37 cellular contexts compared by ENCODE assay signal in the genomic region with DNA sequence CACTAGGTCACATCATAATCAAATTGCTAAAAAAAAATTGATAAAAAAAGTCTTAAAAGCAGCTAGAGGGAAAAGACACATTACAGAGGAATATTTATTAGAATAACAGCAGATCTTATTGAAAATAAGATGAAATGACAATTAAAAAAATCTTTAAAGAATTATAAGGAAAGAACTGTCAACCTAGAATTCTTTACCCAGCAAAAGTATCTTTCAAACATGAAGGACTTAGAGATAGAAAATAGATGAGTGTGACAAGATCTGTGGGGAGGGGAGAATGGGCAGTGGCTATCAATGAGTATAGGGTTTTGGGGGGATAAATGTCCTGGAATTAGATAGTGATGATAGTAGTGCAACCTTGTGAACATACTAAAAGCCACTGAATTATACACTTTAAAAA.
"Had no signal": no experiment of that assay in that cellular context is flagged by ENCODE, and none has a peak within 500 bp of the region (broad histone marks: within the 10 kb centered on the region; RNA-seq: fewer than 3 reads in every experiment).

No MANE protein-coding gene starts in this region.

- FAIRE-seq: astrocyte had no signal

- H3K27me3 Mint-ChIP-seq: activated CD4-positive, alpha-beta T cell treated with anti-CD3 and anti-CD28 coated beads, Interleukin-2, amount 10 ng/mL, durations not matched to agents 7 days and 5 days; activated CD8-positive, alpha-beta memory T cell treated with anti-CD3 and anti-CD28 coated beads, Interleukin-2, amount 10 ng/mL, durations not matched to agents 7 days and 5 days; activated naive CD4-positive, alpha-beta T cell treated with anti-CD3 and anti-CD28 coated beads, Interleukin-2, amount 50 U/mL, for 24 hours; activated naive CD8-positive, alpha-beta T cell; activated naive CD8-positive, alpha-beta T cell treated with anti-CD3 and anti-CD28 coated beads, Interleukin-2, amount 10 ng/mL, durations not matched to agents 7 days and 5 days; activated naive CD8-positive, alpha-beta T cell treated with anti-CD3 and anti-CD28 coated beads, Interleukin-2, amount 50 U/mL, for 24 hours had no signal

- H3K4me1 Mint-ChIP-seq: activated CD4-positive, alpha-beta memory T cell treated with anti-CD3 and anti-CD28 coated beads, Interleukin-2, amount 10 ng/mL, durations not matched to agents 7 days and 5 days; activated CD4-positive, alpha-beta T cell treated with anti-CD3 and anti-CD28 coated beads for 36 hours; activated CD4-positive, alpha-beta T cell treated with anti-CD3 and anti-CD28 coated beads, Interleukin-2, amount 10 ng/mL, durations not matched to agents 7 days and 5 days; activated CD8-positive, alpha-beta memory T cell treated with anti-CD3 and anti-CD28 coated beads, Interleukin-2, amount 10 ng/mL, durations not matched to agents 7 days and 5 days; activated naive CD4-positive, alpha-beta T cell treated with anti-CD3 and anti-CD28 coated beads, Interleukin-2, amount 10 ng/mL, durations not matched to agents 7 days and 5 days; activated naive CD4-positive, alpha-beta T cell treated with anti-CD3 and anti-CD28 coated beads, Interleukin-2, amount 50 U/mL, for 24 hours; activated naive CD8-positive, alpha-beta T cell treated with anti-CD3 and anti-CD28 coated beads, Interleukin-2, amount 10 ng/mL, durations not matched to agents 7 days and 5 days; activated naive CD8-positive, alpha-beta T cell treated with anti-CD3 and anti-CD28 coated beads, Interleukin-2, amount 50 U/mL, for 24 hours; WTC11 had no signal

- H3K36me3 Mint-ChIP-seq: activated naive CD4-positive, alpha-beta T cell treated with anti-CD3 and anti-CD28 coated beads, Interleukin-2, amount 10 ng/mL, durations not matched to agents 7 days and 5 days had no signal

- DNase-seq: activated CD4-positive, alpha-beta memory T cell treated with anti-CD3 and anti-CD28 coated beads, Interleukin-2, amount 10 ng/mL, durations not matched to agents 7 days and 5 days; activated CD4-positive, alpha-beta T cell treated with anti-CD3 and anti-CD28 coated beads for 1 hour; activated CD4-positive, alpha-beta T cell treated with anti-CD3 and anti-CD28 coated beads for 36 hours; activated CD4-positive, alpha-beta T cell treated with anti-CD3 and anti-CD28 coated beads for 48 hours; activated CD4-positive, alpha-beta T cell treated with anti-CD3 and anti-CD28 coated beads, Interleukin-2, amount 10 ng/mL, durations not matched to agents 7 days and 5 days; activated CD4-positive, alpha-beta T cell treated with anti-CD3 and anti-CD28 coated beads, Interleukin-2, amount 50 U/mL, for 48 hours; activated CD4-positive, CD25-positive, alpha-beta regulatory T cell; activated CD8-positive, alpha-beta memory T cell treated with anti-CD3 and anti-CD28 coated beads for 24 hours; activated CD8-positive, alpha-beta memory T cell treated with anti-CD3 and anti-CD28 coated beads, Interleukin-2, amount 10 ng/mL, durations not matched to agents 7 days and 5 days; activated CD8-positive, alpha-beta memory T cell treated with anti-CD3 and anti-CD28 coated beads, Interleukin-2, amount 50 U/mL, for 48 hours; activated CD8-positive, alpha-beta T cell treated with anti-CD3 and anti-CD28 coated beads, Interleukin-2, amount 10 ng/mL, durations not matched to agents 7 days and 5 days; activated effector memory CD4-positive, alpha-beta T cell treated with Interleukin-2 at 50 U/mL for 16 hours; activated gamma-delta T cell; activated naive CD4-positive, alpha-beta T cell treated with anti-CD3 and anti-CD28 coated beads, Interleukin-2, amount 10 ng/mL, durations not matched to agents 7 days and 5 days; activated naive CD4-positive, alpha-beta T cell treated with Interleukin-2 at 50 U/mL for 16 hours; activated naive CD8-positive, alpha-beta T cell treated with anti-CD3 and anti-CD28 coated beads, Interleukin-2, amount 10 ng/mL, durations not matched to agents 7 days and 5 days; activated naive CD8-positive, alpha-beta T cell treated with anti-CD3 and anti-CD28 coated beads, Interleukin-2, amount 50 U/mL, for 24 hours; activated T-cell treated with anti-CD3 and anti-CD28 coated beads, Interleukin-2, amount 50 U/mL, for 24 hours; activated T-cell treated with anti-CD3 and anti-CD28 coated beads, Interleukin-2, amount 50 U/mL, for 48 hours; amygdala; anterior cingulate cortex; body of pancreas; brain microvascular endothelial cell; central memory CD4-positive, alpha-beta T cell; T-helper 1 cell; T-helper 2 cell; T-helper 9 cell; WERI-Rb-1 had no signal

- H3K9me3 ChIP-seq: body of pancreas had no signal

- H3K27ac ChIP-seq: brain microvascular endothelial cell, breast epithelium, WERI-Rb-1 had no signal

- H3K27me3 ChIP-seq: body of pancreas, brain microvascular endothelial cell, breast epithelium had no signal

- H3K4me1 ChIP-seq: breast epithelium had no signal

- H3K4me3 ChIP-seq: body of pancreas, breast epithelium had no signal

- H3K27ac Mint-ChIP-seq: activated CD4-positive, alpha-beta memory T cell treated with anti-CD3 and anti-CD28 coated beads, Interleukin-2, amount 10 ng/mL, durations not matched to agents 7 days and 5 days; activated CD4-positive, alpha-beta T cell treated with anti-CD3 and anti-CD28 coated beads for 36 hours; activated CD4-positive, alpha-beta T cell treated with anti-CD3 and anti-CD28 coated beads, Interleukin-2, amount 10 ng/mL, durations not matched to agents 7 days and 5 days; activated CD8-positive, alpha-beta memory T cell treated with anti-CD3 and anti-CD28 coated beads, Interleukin-2, amount 10 ng/mL, durations not matched to agents 7 days and 5 days; activated CD8-positive, alpha-beta T cell treated with anti-CD3 and anti-CD28 coated beads, Interleukin-2, amount 10 ng/mL, durations not matched to agents 7 days and 5 days; activated naive CD4-positive, alpha-beta T cell treated with anti-CD3 and anti-CD28 coated beads, Interleukin-2, amount 10 ng/mL, durations not matched to agents 7 days and 5 days; activated naive CD4-positive, alpha-beta T cell treated with anti-CD3 and anti-CD28 coated beads, Interleukin-2, amount 50 U/mL, for 24 hours; activated naive CD8-positive, alpha-beta T cell; activated naive CD8-positive, alpha-beta T cell treated with anti-CD3 and anti-CD28 coated beads, Interleukin-2, amount 10 ng/mL, durations not matched to agents 7 days and 5 days; activated naive CD8-positive, alpha-beta T cell treated with anti-CD3 and anti-CD28 coated beads, Interleukin-2, amount 50 U/mL, for 24 hours; activated T-cell treated with anti-CD3 and anti-CD28 coated beads, Interleukin-2, amount 50 U/mL, for 24 hours; activated T-helper 2 cell treated with anti-CD3 and anti-CD28 coated beads, Interferon-gamma antibody, Interleukin-2, Interleukin-4, amounts not matched to agents 10 μg/mL and 5 μg/mL and 100 μg/mL, durations not matched to agents 14 hours and 24 hours and 36 hours; T-helper 1 cell treated with Interleukin-12 subunit alpha and Interleukin-12 subunit beta and Interleukin-4 antibody, amounts not matched to agents 30 μg/mL and 1 μg/mL, for 36 hours; T-helper 2 cell treated with Interferon-gamma antibody and Interleukin-4, amounts not matched to agents 5 μg/mL and 100 μg/mL, for 36 hours; WTC11 had no signal

- H3K4me3 Mint-ChIP-seq: activated CD4-positive, alpha-beta memory T cell treated with anti-CD3 and anti-CD28 coated beads, Interleukin-2, amount 10 ng/mL, durations not matched to agents 7 days and 5 days; activated CD4-positive, alpha-beta T cell treated with anti-CD3 and anti-CD28 coated beads for 36 hours; activated CD4-positive, alpha-beta T cell treated with anti-CD3 and anti-CD28 coated beads, Interleukin-2, amount 10 ng/mL, durations not matched to agents 7 days and 5 days; activated CD8-positive, alpha-beta memory T cell treated with anti-CD3 and anti-CD28 coated beads, Interleukin-2, amount 10 ng/mL, durations not matched to agents 7 days and 5 days; activated CD8-positive, alpha-beta T cell treated with anti-CD3 and anti-CD28 coated beads, Interleukin-2, amount 10 ng/mL, durations not matched to agents 7 days and 5 days; activated naive CD4-positive, alpha-beta T cell treated with anti-CD3 and anti-CD28 coated beads, Interleukin-2, amount 10 ng/mL, durations not matched to agents 7 days and 5 days; activated naive CD4-positive, alpha-beta T cell treated with anti-CD3 and anti-CD28 coated beads, Interleukin-2, amount 50 U/mL, for 24 hours; activated naive CD8-positive, alpha-beta T cell; activated naive CD8-positive, alpha-beta T cell treated with anti-CD3 and anti-CD28 coated beads, Interleukin-2, amount 10 ng/mL, durations not matched to agents 7 days and 5 days; activated naive CD8-positive, alpha-beta T cell treated with anti-CD3 and anti-CD28 coated beads, Interleukin-2, amount 50 U/mL, for 24 hours; activated T-cell treated with anti-CD3 and anti-CD28 coated beads, Interleukin-2, amount 50 U/mL, for 24 hours; T-helper 1 cell treated with Interleukin-12 subunit alpha and Interleukin-12 subunit beta and Interleukin-4 antibody, amounts not matched to agents 30 μg/mL and 1 μg/mL, for 36 hours; T-helper 2 cell treated with Interferon-gamma antibody and Interleukin-4, amounts not matched to agents 5 μg/mL and 100 μg/mL, for 36 hours; WTC11 had no signal

- H3K36me3 ChIP-seq: brain microvascular endothelial cell, breast epithelium, WERI-Rb-1 had no signal

- ATAC-seq: activated CD4-positive, alpha-beta T cell treated with anti-CD3 and anti-CD28 coated beads for 36 hours; activated CD4-positive, CD25-positive, alpha-beta regulatory T cell treated with anti-CD3 and anti-CD28 coated beads, Interleukin-2, amount 50 U/mL, for 24 hours; activated CD8-positive, alpha-beta memory T cell treated with anti-CD3 and anti-CD28 coated beads, Interleukin-2, amount 10 ng/mL, durations not matched to agents 7 days and 5 days; activated CD8-positive, alpha-beta T cell treated with anti-CD3 and anti-CD28 coated beads, Interleukin-2, amount 10 ng/mL, durations not matched to agents 7 days and 5 days; activated naive CD8-positive, alpha-beta T cell treated with anti-CD3 and anti-CD28 coated beads, Interleukin-2, amount 50 U/mL, for 24 hours; WTC11 had no signal
